ENCODE assay signal across 22 cellular contexts in genomic region chr11:115182282-115182952, GRCh38.
"Had no signal": no experiment of that assay in that cellular context is flagged by ENCODE, and none has a peak within 500 bp of the region (broad histone marks: within the 10 kb centered on the region; RNA-seq: fewer than 3 reads in every experiment).

No MANE protein-coding gene starts in this region.

- H3K27me3 ChIP-seq: adrenal gland, ascending aorta, suprapubic skin, tibial nerve had no signal

- H3K9me3 Mint-ChIP-seq: activated naive CD4-positive, alpha-beta T cell treated with anti-CD3 and anti-CD28 coated beads for 36 hours; activated naive CD8-positive, alpha-beta T cell treated with anti-CD3 and anti-CD28 coated beads for 36 hours; brain; mesothelial cell of epicardium had no signal

- H3K9ac ChIP-seq: parathyroid adenoma had no signal

- H3K36me3 Mint-ChIP-seq: activated naive CD8-positive, alpha-beta T cell treated with anti-CD3 and anti-CD28 coated beads for 36 hours; mesothelial cell of epicardium; naive B cell had no signal

- H3K4me1 Mint-ChIP-seq: activated naive CD8-positive, alpha-beta T cell treated with anti-CD3 and anti-CD28 coated beads for 36 hours; naive B cell had no signal

- ATAC-seq: activated CD4-positive, CD25-positive, alpha-beta regulatory T cell treated with anti-CD3 and anti-CD28 coated beads, Interleukin-2, amount 50 U/mL, for 24 hours had no signal

- H3K36me3 ChIP-seq: adrenal gland, ascending aorta, suprapubic skin, tibial nerve had no signal

- H3K4me3 Mint-ChIP-seq: activated naive CD4-positive, alpha-beta T cell treated with anti-CD3 and anti-CD28 coated beads for 36 hours; activated naive CD8-positive, alpha-beta T cell treated with anti-CD3 and anti-CD28 coated beads for 36 hours; brain; mesothelial cell of epicardium; naive B cell had no signal

- H3K4me3 ChIP-seq: adrenal gland, ascending aorta, skin epidermis, suprapubic skin, tibial nerve had no signal

- H3K4me1 ChIP-seq: ascending aorta, suprapubic skin, tibial nerve had no signal

- H3K27ac Mint-ChIP-seq: activated naive CD4-positive, alpha-beta T cell treated with anti-CD3 and anti-CD28 coated beads for 36 hours; activated naive CD8-positive, alpha-beta T cell treated with anti-CD3 and anti-CD28 coated beads for 36 hours; mesothelial cell of epicardium; naive B cell had no signal

- H3K9me3 ChIP-seq: adrenal gland, ascending aorta, suprapubic skin, tibial nerve had no signal

- H3K27me3 Mint-ChIP-seq: activated naive CD8-positive, alpha-beta T cell treated with anti-CD3 and anti-CD28 coated beads for 36 hours; brain; naive B cell had no signal

- H3K27ac ChIP-seq: adrenal gland, ascending aorta, parathyroid adenoma, skin epidermis, suprapubic skin, tibial nerve, VCaP had no signal

- DNase-seq: activated CD4-positive, alpha-beta T cell treated with anti-CD3 and anti-CD28 coated beads for 48 hours; activated CD4-positive, alpha-beta T cell treated with anti-CD3 and anti-CD28 coated beads, Interleukin-2, amount 50 U/mL, for 48 hours; activated CD8-positive, alpha-beta memory T cell treated with anti-CD3 and anti-CD28 coated beads for 24 hours; activated effector memory CD4-positive, alpha-beta T cell treated with anti-CD3 and anti-CD28 coated beads, Interleukin-2, amount 50 U/mL, for 16 hours; activated naive CD4-positive, alpha-beta T cell treated with anti-CD3 and anti-CD28 coated beads for 36 hours; activated naive CD8-positive, alpha-beta T cell treated with anti-CD3 and anti-CD28 coated beads for 36 hours; adrenal gland; cortex of kidney; head of caudate nucleus; naive B cell; occipital lobe; stimulated activated CD4-positive, alpha-beta T cell treated with anti-CD3 and anti-CD28 coated beads, Interleukin-2, amount 100 ng/mL, for 24 hours; stimulated activated naive CD4-positive, alpha-beta T cell had no signal
